ENCODE assay signal across 20 cellular contexts in genomic region chr9:77474903-77475302, GRCh38.
DNase-seq lines count a peak whose midpoint lies in the region; ATAC-seq and TF ChIP-seq lines count a peak whose summit lies in the region.
"Had no signal": no experiment of that assay in that cellular context is flagged by ENCODE, and none has a peak within 500 bp of the region (broad histone marks: within the 10 kb centered on the region; RNA-seq: fewer than 3 reads in every experiment).

No MANE protein-coding gene starts in this region.

- H3K9me3 ChIP-seq in CD4-positive, CD25-positive, alpha-beta regulatory T cell (ENCODE audit: control insufficient read depth in 2 of 2, low read length in 2 of 2), result no peaks in the 10 kb centered on the region
- H3K9me3 ChIP-seq in osteoblast (ENCODE audit: low read depth, low read length), result no peaks in the 10 kb centered on the region
- H3K9me3 ChIP-seq: SJCRH30 had no signal

- H2AFZ ChIP-seq in osteoblast (ENCODE audit: low read length), result no peak overlapping the region

- CTCF ChIA-PET in activated CD4-positive, alpha-beta memory T cell treated with anti-CD3 and anti-CD28 coated beads, Interleukin-2, amount 10 ng/mL, durations not matched to agents 7 days and 5 days (lab: Charles Lee), result interaction anchor here (3.6 kb wide), 1 partner anchor 19 kb away, joined by 70 read pairs; no protein-coding TSS in a partner anchor
- CTCF ChIA-PET in activated CD4-positive, alpha-beta memory T cell treated with anti-CD3 and anti-CD28 coated beads for 36 hours (lab: Charles Lee), result interaction anchor here (2.7 to 3.2 kb wide), 2 partner anchors 14 to 18 kb away, joined by 17 to 37 read pairs; no protein-coding TSS in a partner anchor

- H3K4me3 ChIP-seq in CD4-positive, CD25-positive, alpha-beta regulatory T cell (ENCODE audit: low read depth, low read length), result no peak overlapping the region
- no peak overlapping the region for H3K4me3 ChIP-seq in osteoblast (ENCODE audit: insufficient read depth, low read length)
- H3K4me3 ChIP-seq: SJCRH30 had no signal

- no peaks in the 10 kb centered on the region for H3K27me3 Mint-ChIP-seq in activated CD4-positive, alpha-beta memory T cell treated with anti-CD3 and anti-CD28 coated beads, Interleukin-2, amount 10 ng/mL, durations not matched to agents 7 days and 5 days
- H3K27me3 Mint-ChIP-seq in activated CD4-positive, alpha-beta memory T cell treated with anti-CD3 and anti-CD28 coated beads for 36 hours, result no peaks in the 10 kb centered on the region
- H3K27me3 Mint-ChIP-seq in CD4-positive, CD25-positive, alpha-beta regulatory T cell, result peaks cover 4% of the 10 kb centered on the region
- H3K27me3 Mint-ChIP-seq in activated T-helper 2 cell treated with anti-CD3 and anti-CD28 coated beads, Interferon-gamma antibody, Interleukin-2, Interleukin-4, amounts not matched to agents 10 μg/mL and 5 μg/mL and 100 μg/mL, durations not matched to agents 14 hours and 24 hours and 36 hours (ENCODE audit: low read depth), result no peaks in the 10 kb centered on the region
- H3K27me3 Mint-ChIP-seq in progenitor cell of endocrine pancreas, result no peaks in the 10 kb centered on the region

- H3K4me3 Mint-ChIP-seq in activated CD4-positive, alpha-beta memory T cell treated with anti-CD3 and anti-CD28 coated beads, Interleukin-2, amount 10 ng/mL, durations not matched to agents 7 days and 5 days, result no peak overlapping the region
- H3K4me3 Mint-ChIP-seq in activated CD4-positive, alpha-beta memory T cell treated with anti-CD3 and anti-CD28 coated beads for 36 hours, result no peak overlapping the region
- H3K4me3 Mint-ChIP-seq in CD4-positive, CD25-positive, alpha-beta regulatory T cell, result no peak overlapping the region
- no peak overlapping the region for H3K4me3 Mint-ChIP-seq in activated T-helper 2 cell treated with anti-CD3 and anti-CD28 coated beads, Interferon-gamma antibody, Interleukin-2, Interleukin-4, amounts not matched to agents 10 μg/mL and 5 μg/mL and 100 μg/mL, durations not matched to agents 14 hours and 24 hours and 36 hours (ENCODE audit: low read depth)
- H3K4me3 Mint-ChIP-seq in progenitor cell of endocrine pancreas (ENCODE audit: low read depth), result no peak overlapping the region

- H3K27me3 ChIP-seq in CD4-positive, CD25-positive, alpha-beta regulatory T cell (ENCODE audit: control insufficient read depth, insufficient read depth, low read length), result no peaks in the 10 kb centered on the region
- H3K27me3 ChIP-seq in osteoblast (ENCODE audit: insufficient read depth, low read length), result no peaks in the 10 kb centered on the region
- H3K27me3 ChIP-seq: SJCRH30 had no signal

- H4K20me1 ChIP-seq in osteoblast (ENCODE audit: insufficient read depth, low read length), result no peaks in the 10 kb centered on the region

- no peak for TF ChIP-seq CTCF in osteoblast (IDR thresholded peaks at IDR 0.05; ENCODE audit: extremely low read depth, low read depth, low read length)
- TF ChIP-seq CTCF in progenitor cell of endocrine pancreas (IDR thresholded peaks at IDR 0.05; ENCODE audit: unreplicated experiment), result no peak

- POLR2A ChIA-PET in activated CD4-positive, alpha-beta memory T cell treated with anti-CD3 and anti-CD28 coated beads, Interleukin-2, amount 10 ng/mL, durations not matched to agents 7 days and 5 days (lab: Charles Lee), result interaction anchor here (1.8 kb wide), 1 partner anchor 18 kb away, joined by 6 read pairs; no protein-coding TSS in a partner anchor
- POLR2A ChIA-PET in activated CD4-positive, alpha-beta memory T cell treated with anti-CD3 and anti-CD28 coated beads for 36 hours (lab: Charles Lee), result no interaction called here

- H3K27ac ChIP-seq in CD4-positive, CD25-positive, alpha-beta regulatory T cell (ENCODE audit: insufficient read depth, low read length, poor library complexity, severe bottlenecking), result no peak overlapping the region
- peak overlapping the region; percentile 88 for H3K27ac ChIP-seq in osteoblast (ENCODE audit: low read depth, low read length)
- H3K27ac ChIP-seq: C4-2B, SJCRH30 had no signal

- peaks cover 21% of the 10 kb centered on the region for H3K36me3 Mint-ChIP-seq in activated CD4-positive, alpha-beta memory T cell treated with anti-CD3 and anti-CD28 coated beads, Interleukin-2, amount 10 ng/mL, durations not matched to agents 7 days and 5 days (ENCODE audit: low read depth)
- H3K36me3 Mint-ChIP-seq in activated CD4-positive, alpha-beta memory T cell treated with anti-CD3 and anti-CD28 coated beads for 36 hours, result no peaks in the 10 kb centered on the region
- no peaks in the 10 kb centered on the region for H3K36me3 Mint-ChIP-seq in CD4-positive, CD25-positive, alpha-beta regulatory T cell
- peaks cover 11% of the 10 kb centered on the region for H3K36me3 Mint-ChIP-seq in activated T-helper 2 cell treated with anti-CD3 and anti-CD28 coated beads, Interferon-gamma antibody, Interleukin-2, Interleukin-4, amounts not matched to agents 10 μg/mL and 5 μg/mL and 100 μg/mL, durations not matched to agents 14 hours and 24 hours and 36 hours (ENCODE audit: low read depth)
- no peaks in the 10 kb centered on the region for H3K36me3 Mint-ChIP-seq in progenitor cell of endocrine pancreas (ENCODE audit: insufficient read depth)

- no peak overlapping the region for H3K4me2 ChIP-seq in osteoblast (ENCODE audit: insufficient read depth, low read length)

- no peak for ATAC-seq in CD4-positive, CD25-positive, alpha-beta regulatory T cell (ENCODE audit: low read depth in 2 of 2)

- intact Hi-C loops in activated CD4-positive, alpha-beta memory T cell treated with anti-CD3 and anti-CD28 coated beads for 36 hours (cut with micrococcal nuclease), result loop anchor here (5.0 to 10.0 kb wide), 3 partner anchors 292 to 822 kb away; partner anchors contain the start of gene PSAT1
- intact Hi-C loops in activated T-helper 2 cell treated with anti-CD3 and anti-CD28 coated beads, Interferon-gamma antibody, Interleukin-2, Interleukin-4, amounts not matched to agents 10 μg/mL and 5 μg/mL and 100 μg/mL, durations not matched to agents 14 hours and 24 hours and 36 hours (cut with micrococcal nuclease), result loop anchor here (1.0 to 10.0 kb wide), 4 partner anchors 17 to 298 kb away; partner anchors contain the start of gene VPS13A

- H3K4me1 ChIP-seq in CD4-positive, CD25-positive, alpha-beta regulatory T cell (ENCODE audit: control insufficient read depth, insufficient read depth, low read length, poor library complexity, severe bottlenecking), result peaks cover 16% of the 10 kb centered on the region
- peaks cover 32% of the 10 kb centered on the region for H3K4me1 ChIP-seq in osteoblast (ENCODE audit: insufficient read depth, low read length)
- H3K4me1 ChIP-seq: SJCRH30 had no signal

- no peaks in the 10 kb centered on the region for H3K79me2 ChIP-seq in osteoblast (ENCODE audit: insufficient read depth, low read length)

- no peaks in the 10 kb centered on the region for H3K36me3 ChIP-seq in CD4-positive, CD25-positive, alpha-beta regulatory T cell (ENCODE audit: control insufficient read depth, insufficient read depth, low read length)
- no peaks in the 10 kb centered on the region for H3K36me3 ChIP-seq in osteoblast (ENCODE audit: insufficient read depth, low read length)
- H3K36me3 ChIP-seq: SJCRH30 had no signal

- H3K4me1 Mint-ChIP-seq in activated CD4-positive, alpha-beta memory T cell treated with anti-CD3 and anti-CD28 coated beads, Interleukin-2, amount 10 ng/mL, durations not matched to agents 7 days and 5 days, result peaks cover 40% of the 10 kb centered on the region
- H3K4me1 Mint-ChIP-seq in activated CD4-positive, alpha-beta memory T cell treated with anti-CD3 and anti-CD28 coated beads for 36 hours (ENCODE audit: low read depth), result peaks cover 30% of the 10 kb centered on the region
- H3K4me1 Mint-ChIP-seq in CD4-positive, CD25-positive, alpha-beta regulatory T cell, result peaks cover 14 to 28% (median 20%) of the 10 kb centered on the region in 4 donors
- peaks cover 36% of the 10 kb centered on the region for H3K4me1 Mint-ChIP-seq in activated T-helper 2 cell treated with anti-CD3 and anti-CD28 coated beads, Interferon-gamma antibody, Interleukin-2, Interleukin-4, amounts not matched to agents 10 μg/mL and 5 μg/mL and 100 μg/mL, durations not matched to agents 14 hours and 24 hours and 36 hours (ENCODE audit: low read depth)
- H3K4me1 Mint-ChIP-seq in progenitor cell of endocrine pancreas (ENCODE audit: low read depth), result no peaks in the 10 kb centered on the region

- DNase-seq in activated CD4-positive, alpha-beta memory T cell treated with anti-CD3 and anti-CD28 coated beads, Interleukin-2, amount 10 ng/mL, durations not matched to agents 7 days and 5 days, result no peak
- DNase-seq in activated CD4-positive, alpha-beta memory T cell treated with anti-CD3 and anti-CD28 coated beads for 36 hours, result no peak
- no peak for DNase-seq in CD4-positive, CD25-positive, alpha-beta regulatory T cell
- DNase-seq in activated T-helper 2 cell treated with anti-CD3 and anti-CD28 coated beads, Interferon-gamma antibody, Interleukin-2, Interleukin-4, amounts not matched to agents 10 μg/mL and 5 μg/mL and 100 μg/mL, durations not matched to agents 14 hours and 24 hours and 36 hours (ENCODE audit: low spot score), result no peak
- no peak for DNase-seq in osteoblast (ENCODE audit: insufficient read length, low spot score, missing footprints)
- no peak for DNase-seq in progenitor cell of endocrine pancreas (ENCODE audit: low spot score, unreplicated experiment)
- no peak for DNase-seq in HUDEP-2 (lab: John Stamatoyannopoulos, UW; ENCODE audit: unreplicated experiment in 76 of 76)
- DNase-seq: AML-193, COR-L47, DMS79, KBM-7, NCI-H1092, NCI-H1436, NCI-H187 treated with DMSO at 0.1 percent for 48 hours, NCI-H2107, NCI-H446 treated with DMSO at 0.1 percent for 48 hours, NCI-H526 treated with DMSO at 0.1 percent for 48 hours, OCI-M1, SJCRH30 had no signal

- H3K9me3 Mint-ChIP-seq in activated CD4-positive, alpha-beta memory T cell treated with anti-CD3 and anti-CD28 coated beads, Interleukin-2, amount 10 ng/mL, durations not matched to agents 7 days and 5 days, result peaks cover 3% of the 10 kb centered on the region
- H3K9me3 Mint-ChIP-seq in activated CD4-positive, alpha-beta memory T cell treated with anti-CD3 and anti-CD28 coated beads for 36 hours, result peaks cover 15% of the 10 kb centered on the region
- peaks cover 0 to 3% (median 2%) of the 10 kb centered on the region in 7 donors for H3K9me3 Mint-ChIP-seq in CD4-positive, CD25-positive, alpha-beta regulatory T cell
- H3K9me3 Mint-ChIP-seq in activated T-helper 2 cell treated with anti-CD3 and anti-CD28 coated beads, Interferon-gamma antibody, Interleukin-2, Interleukin-4, amounts not matched to agents 10 μg/mL and 5 μg/mL and 100 μg/mL, durations not matched to agents 14 hours and 24 hours and 36 hours, result peaks cover 30% of the 10 kb centered on the region
- H3K9me3 Mint-ChIP-seq in progenitor cell of endocrine pancreas (ENCODE audit: low read depth), result peaks cover 8% of the 10 kb centered on the region

- H3K27ac Mint-ChIP-seq in activated CD4-positive, alpha-beta memory T cell treated with anti-CD3 and anti-CD28 coated beads, Interleukin-2, amount 10 ng/mL, durations not matched to agents 7 days and 5 days, result peak overlapping the region; percentile 99
- H3K27ac Mint-ChIP-seq in activated CD4-positive, alpha-beta memory T cell treated with anti-CD3 and anti-CD28 coated beads for 36 hours, result no peak overlapping the region
- H3K27ac Mint-ChIP-seq in CD4-positive, CD25-positive, alpha-beta regulatory T cell, result peak overlapping the region in 2 of 3 donors; percentile 21 to 95
- peak overlapping the region; percentile 97 for H3K27ac Mint-ChIP-seq in activated T-helper 2 cell treated with anti-CD3 and anti-CD28 coated beads, Interferon-gamma antibody, Interleukin-2, Interleukin-4, amounts not matched to agents 10 μg/mL and 5 μg/mL and 100 μg/mL, durations not matched to agents 14 hours and 24 hours and 36 hours
- H3K27ac Mint-ChIP-seq in progenitor cell of endocrine pancreas, result no peak overlapping the region

Comparison
In these comparisons a context has a peak if more than half of its experiments do, and no peak if none do; other contexts are left out.
1. H3K27ac Mint-ChIP-seq: peak in activated CD4-positive, alpha-beta memory T cell treated with anti-CD3 and anti-CD28 coated beads, Interleukin-2, amount 10 ng/mL, durations not matched to agents 7 days and 5 days (single experiment), CD4-positive, CD25-positive, alpha-beta regulatory T cell (2 of 3) and activated T-helper 2 cell treated with anti-CD3 and anti-CD28 coated beads, Interferon-gamma antibody, Interleukin-2, Interleukin-4, amounts not matched to agents 10 μg/mL and 5 μg/mL and 100 μg/mL, durations not matched to agents 14 hours and 24 hours and 36 hours (single experiment); none in activated CD4-positive, alpha-beta memory T cell treated with anti-CD3 and anti-CD28 coated beads for 36 hours (single experiment) and progenitor cell of endocrine pancreas (single experiment).